Comparison of ENCODE assay signal across 2 cellular contexts in genomic region chr2:202831241-202831997, GRCh38.
A peak's percentile ranks its signal among the peaks of the same experiment; 100 is the strongest.
TF ChIP-seq lines count a peak whose summit lies in the region.

No MANE protein-coding gene starts in this region.

TF ChIP-seq in A549, 52 proteins besides CTCF, POLR2A, EP300 and RAD21:
- TF ChIP-seq CBX2 (IDR thresholded peaks at IDR 0.05; ENCODE audit: borderline replicate concordance, low read depth) (no peak), MAX (IDR thresholded peaks at IDR 0.05) (0 out of 2 replicates have a peak, but pooled peaks have one; percentile 4), KDM1A (IDR thresholded peaks at IDR 0.05; ENCODE audit: low read depth) (no peak), CBX8 (IDR thresholded peaks at IDR 0.05) (no peak), CHD2 (IDR thresholded peaks at IDR 0.05; ENCODE audit: low read length, partially characterized antibody) (no peak), NFE2L2 (conservative IDR thresholded peaks at IDR 0.05; ENCODE audit: low read length) (no peak), HDAC2 (IDR thresholded peaks at IDR 0.05) (no peak), RCOR1 (IDR thresholded peaks at IDR 0.05; ENCODE audit: low read depth, low read length) (no peak), SMC3 (IDR thresholded peaks at IDR 0.05) (peak; percentile 80), MAFK (IDR thresholded peaks at IDR 0.05; ENCODE audit: partially characterized antibody) (peak; percentile 6)

TF ChIP-seq in K562, 482 proteins besides CTCF, POLR2A, EP300 and RAD21 (continued from another document):
- TF ChIP-seq GABPA (tag; conservative IDR thresholded peaks at IDR 0.05; ENCODE audit: low read depth) (no peak), HIVEP1 (CRISPR knock-in tag; IDR thresholded peaks at IDR 0.05) (no peak), RNF2 (IDR thresholded peaks at IDR 0.05) (no peak), NFIC (IDR thresholded peaks at IDR 0.05) (0 out of 2 replicates have a peak, but pooled peaks have one; percentile 10), REST (CRISPR knock-in tag; IDR thresholded peaks at IDR 0.05; ENCODE audit: low read depth) (no peak), ZNF785 (CRISPR knock-in tag; IDR thresholded peaks at IDR 0.05) (no peak), ZBTB12 (CRISPR knock-in tag; IDR thresholded peaks at IDR 0.05) (no peak), TAL1 (IDR thresholded peaks at IDR 0.05) (no peak), COPS2 (conservative IDR thresholded peaks at IDR 0.05) (no peak), CAMTA2 (CRISPR knock-in tag; conservative IDR thresholded peaks at IDR 0.05) (no peak), NR1H2 (CRISPR knock-in tag; IDR thresholded peaks at IDR 0.05) (no peak), SREBF1 (IDR thresholded peaks at IDR 0.05; ENCODE audit: borderline replicate concordance, low read depth, low read length) (no peak), SMAD2 (IDR thresholded peaks at IDR 0.05; ENCODE audit: low read depth, low read length) (no peak), ZNF12 (CRISPR knock-in tag; IDR thresholded peaks at IDR 0.05) (no peak), CREB5 (CRISPR knock-in tag; IDR thresholded peaks at IDR 0.05) (no peak), CHAMP1 (IDR thresholded peaks at IDR 0.05) (0 out of 2 replicates have a peak, but pooled peaks have one; percentile 23), SMC3 (conservative IDR thresholded peaks at IDR 0.05; ENCODE audit: insufficient read depth, low read depth, low read length) (peak; percentile 51; the same call in 1 of the 2 replicates), CTBP1 (IDR thresholded peaks at IDR 0.05; ENCODE audit: borderline replicate concordance) (no peak), CCNT2 (IDR thresholded peaks at IDR 0.05; ENCODE audit: borderline replicate concordance, extremely low read depth, insufficient read length, low read depth, low read length) (no peak), EWSR1 (IDR thresholded peaks at IDR 0.05; ENCODE audit: borderline replicate concordance, low read depth, partially characterized antibody) (no peak), ZNF561 (CRISPR knock-in tag; conservative IDR thresholded peaks at IDR 0.05) (no peak), SMARCA5 (IDR thresholded peaks at IDR 0.05) (no peak), ZNF398 (CRISPR knock-in tag; IDR thresholded peaks at IDR 0.05) (no peak), ZSCAN29 (IDR thresholded peaks at IDR 0.05) (no peak), ZBTB40 (IDR thresholded peaks at IDR 0.05) (no peak), ZBTB40 (CRISPR knock-in tag; IDR thresholded peaks at IDR 0.05) (no peak), ARID3A (IDR thresholded peaks at IDR 0.05; ENCODE audit: borderline replicate concordance, low read depth, low read length) (no peak), BRCA1 (IDR thresholded peaks at IDR 0.05) (no peak), BRCA1 (CRISPR knock-in tag; IDR thresholded peaks at IDR 0.05) (no peak), KDM1A (IDR thresholded peaks at IDR 0.05) (peak; percentile 38 to 53; a peak in 3 of 4 replicates)
